ENCODE assay signal across 9 cellular contexts in the genomic region with DNA sequence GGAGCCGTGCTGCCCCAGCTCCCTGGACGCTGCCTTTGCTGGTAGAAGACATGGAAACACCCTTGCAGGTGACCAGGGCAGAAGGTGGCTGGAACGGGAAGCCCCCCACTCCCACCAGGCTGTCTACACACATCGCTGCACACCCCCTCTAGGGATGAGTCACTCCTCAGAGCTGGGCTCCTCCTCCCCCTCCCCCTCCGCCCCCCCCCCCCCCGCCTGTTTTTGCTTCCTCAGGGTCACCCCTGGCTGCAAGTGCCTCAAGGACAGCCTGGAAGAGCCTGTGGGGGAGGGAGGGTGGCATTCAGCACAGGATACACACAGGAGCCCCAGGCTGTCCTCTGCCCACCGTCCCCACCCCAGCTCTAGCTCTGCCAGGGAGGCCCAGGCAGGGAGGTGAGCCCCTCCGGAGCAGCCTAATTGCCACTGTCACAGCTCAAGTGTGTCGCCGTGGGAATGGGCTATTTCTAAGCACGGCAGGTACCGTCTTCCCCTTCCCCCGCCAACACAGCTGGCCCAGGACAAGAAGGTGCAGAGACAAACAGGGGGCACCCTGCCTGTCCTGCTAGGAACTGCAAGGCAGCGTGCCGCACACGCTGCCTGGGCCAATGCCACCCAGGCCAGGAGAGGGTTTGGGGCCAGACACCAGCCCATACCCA. TPM values are rescaled to one million over a fixed set of nuclear protein-coding genes. Genes with fewer than 3 reads are reported as not detected.
DNase-seq lines count a peak whose midpoint lies in the region; ATAC-seq, FAIRE-seq and TF ChIP-seq lines count a peak whose summit lies in the region.
"Had no signal": no experiment of that assay in that cellular context is flagged by ENCODE, and none has a peak within 500 bp of the region (broad histone marks: within the 10 kb centered on the region; RNA-seq: fewer than 3 reads in every experiment).

No MANE protein-coding gene starts in this region.

- peak; percentile 31 to 69 (median 63) for ATAC-seq in pancreas

- no peak overlapping the region for H3K14ac ChIP-seq in H1 (ENCODE audit: insufficient read length)

- H2BK12ac ChIP-seq in H1 (ENCODE audit: low read depth, low read length): 0 out of 2 replicates have a peak overlapping the region, but pooled peaks have one; percentile 50

- H3K56ac ChIP-seq in H1 (replicated peaks; ENCODE audit: insufficient read length, low read depth, low read length): no peak overlapping the region

- H3K4ac ChIP-seq in H1 (replicated peaks; ENCODE audit: insufficient read length, low read depth, low read length): no peak overlapping the region

- WGBS in H1 (ENCODE audit: extremely low coverage in 1 of 2, insufficient coverage in 1 of 2, insufficient read length in 1 of 2, insufficient replicate concordance in 2 of 2, low coverage in 1 of 2, low lambda C conversion rate in 2 of 2, missing lambda C conversion rate in 1 of 2), 2 experiments: 49% methylated on average over 13 of the region's 16 CpGs; no CpG with 5 or more reads in 1 of the 2 experiments
- 17 to 23% methylated on average over 13 to 14 of the region's 16 CpGs for WGBS in pancreas, 2 donors

- intact Hi-C loops in pancreas (cut with DNase I): no loop called here

- no peak overlapping the region; a peak in 2 of 7 replicates for H3K9ac ChIP-seq in H1 (replicated peaks in 1 of 4; ENCODE audit: extremely low read depth in 1 of 4, low read depth in 3 of 4, low read length in 3 of 4)

- no peaks in the 10 kb centered on the region for H3K9me3 ChIP-seq in H1 (ENCODE audit: insufficient read depth in 2 of 2, low read depth in 1 of 2, low read length in 1 of 2)
- H3K9me3 ChIP-seq in pancreas: no peaks in the 10 kb centered on the region

- CTCF ChIA-PET in H1 (lab: Charles Lee; ENCODE audit: partially characterized antibody): interaction anchor here (0.8 to 3.1 kb wide), 13 partner anchors 10 to 58 kb away, joined by 3 to 18 read pairs (median 6); no protein-coding TSS in a partner anchor

- H2AK5ac ChIP-seq in H1 (ENCODE audit: low read depth, low read length): peak overlapping the region; percentile 39; the same call in 1 of the 2 replicates

- peak; percentile 8 to 49; a peak in 2 of 4 replicates for TF ChIP-seq RAD21 in H1 (IDR thresholded peaks at IDR 0.05 in 1 of 2, conservative IDR thresholded peaks at IDR 0.05 in 1 of 2; ENCODE audit: low read depth in 2 of 2, low read length in 2 of 2)

- H2BK5ac ChIP-seq in H1 (ENCODE audit: low read depth, low read length): peak overlapping the region; percentile 24; the same call in 1 of the 2 replicates

- H4K20me1 ChIP-seq in H1 (replicated peaks in 1 of 2; ENCODE audit: control insufficient read depth in 1 of 2, insufficient read depth in 2 of 2, low read length in 2 of 2): peaks cover 2 to 6% of the 10 kb centered on the region in 2 experiments

- peaks cover 16% of the 10 kb centered on the region; the same call in 1 of the 2 replicates for H3K23me2 ChIP-seq in H1 (ENCODE audit: low read depth, low read length)

- peaks cover 0 to 24% (median 18%) of the 10 kb centered on the region in 4 experiments; a peak in 6 of 7 replicates for H3K4me1 ChIP-seq in H1 (replicated peaks in 1 of 4; ENCODE audit: control insufficient read depth in 3 of 4, insufficient read depth in 4 of 4, low read length in 3 of 4)
- H3K4me1 ChIP-seq in pancreas: peaks cover 0 to 6% (median 4%) of the 10 kb centered on the region in 3 donors

- H4K91ac ChIP-seq in H1 (replicated peaks; ENCODE audit: insufficient read length, low read length): peak overlapping the region; percentile 65

- no peak overlapping the region for H3K23ac ChIP-seq in H1 (ENCODE audit: insufficient read length)

- H3K4me3 ChIP-seq in H1 (ENCODE audit: extremely low read depth in 1 of 4, insufficient read depth in 2 of 4, low read depth in 3 of 4, low read length in 4 of 4) (no peak overlapping the region), pancreas (no peak overlapping the region)
- H3K4me3 ChIP-seq: SK-N-MC had no signal

- FAIRE-seq in H1 (lab: Jason Lieb, UNC): no peak
- FAIRE-seq in pancreas (lab: Jason Lieb, UNC): no peak

- H2BK20ac ChIP-seq in H1 (ENCODE audit: low read length): no peak overlapping the region

- TF ChIP-seq EP300 in H1 (IDR thresholded peaks at IDR 0.05; ENCODE audit: borderline replicate concordance in 1 of 2, low read depth in 2 of 2, low read length in 2 of 2): no peak

- H3K36me3 ChIP-seq in H1 (ENCODE audit: control insufficient read depth in 2 of 4, insufficient read depth in 4 of 4, low read length in 3 of 4) (no peaks in the 10 kb centered on the region), pancreas (no peaks in the 10 kb centered on the region)

- no peaks in the 10 kb centered on the region for H3K79me2 ChIP-seq in H1 (ENCODE audit: control insufficient read depth in 1 of 2, insufficient read depth in 2 of 2, low read length in 2 of 2)

- peak overlapping the region; percentile 30 to 57 for H3K4me2 ChIP-seq in H1 (ENCODE audit: insufficient read depth in 1 of 2, low read depth in 2 of 2, low read length in 2 of 2)

- H4K5ac ChIP-seq in H1 (ENCODE audit: insufficient read length, low read depth, low read length): no peak overlapping the region

- H3K27ac ChIP-seq in H1 (ENCODE audit: low read depth, low read length): no peak overlapping the region
- no peak overlapping the region for H3K27ac ChIP-seq in pancreas
- H3K27ac ChIP-seq: SK-N-MC had no signal

- TF ChIP-seq POLR2A in H1 (IDR thresholded peaks at IDR 0.05; ENCODE audit: control extremely low read depth in 1 of 2, low read depth in 2 of 2, low read length in 2 of 2): no peak

- H2BK15ac ChIP-seq in H1 (ENCODE audit: low read length): no peak overlapping the region

- H2BK120ac ChIP-seq in H1 (replicated peaks; ENCODE audit: low read depth, low read length): no peak overlapping the region

- H3K79me1 ChIP-seq in H1 (ENCODE audit: low read depth, low read length): no peaks in the 10 kb centered on the region

- POLR2A ChIA-PET in H1 (lab: Charles Lee; ENCODE audit: partially characterized antibody): interaction anchor here (1.0 to 2.7 kb wide), 7 partner anchors 18 to 39 kb away, joined by 3 to 10 read pairs (median 8); a partner anchor contains a TSS

- no peak overlapping the region for H2AFZ ChIP-seq in H1 (ENCODE audit: low read length)

- DNase-seq in NCI-H82 (lab: John Stamatoyannopoulos, UW) (peak; percentile 62), NCI-H82 treated with DMSO at 0.1 percent for 48 hours (lab: John Stamatoyannopoulos, UW; ENCODE audit: unreplicated experiment) (no peak), MV-4-11 (lab: John Stamatoyannopoulos, UW) (peak; percentile 21), H1 (ENCODE audit: low read depth in 1 of 2, low spot score in 2 of 2) (peak; percentile 25 to 66), pancreas (peak in 1 of 6 donors; percentile 59), DMS79 treated with DMSO at 0.1 percent for 48 hours (lab: John Stamatoyannopoulos, UW) (no peak), SIG-M5 (lab: John Stamatoyannopoulos, UW) (no peak), AG08395 (ENCODE audit: low spot score) (no peak)

- TF ChIP-seq CTCF in H1 (IDR thresholded peaks at IDR 0.05; ENCODE audit: control extremely low read depth in 1 of 3, insufficient read depth in 1 of 3, low read depth in 1 of 3, low read length in 3 of 3) (peak in 2 of 3 experiments; percentile 46 to 66; a peak in 3 of 4 replicates), pancreas (IDR thresholded peaks at IDR 0.05) (peak in 1 of 4 donors; percentile 23)

- H3K27me3 ChIP-seq in H1 (replicated peaks in 1 of 4; ENCODE audit: control insufficient read depth in 3 of 4, extremely low read depth in 1 of 4, insufficient read depth in 3 of 4, low read length in 3 of 4): peaks cover 13 to 41% (median 34%) of the 10 kb centered on the region in 4 experiments
- H3K27me3 ChIP-seq in pancreas: no peaks in the 10 kb centered on the region

- no peak overlapping the region; the same call in 1 of the 2 replicates for H4K8ac ChIP-seq in H1 (ENCODE audit: extremely low read depth, insufficient read depth, low read length)

- peak overlapping the region; percentile 48 for H3K18ac ChIP-seq in H1 (ENCODE audit: extremely low read depth, low read length)

RNA-seq across cellular contexts. Expression of a gene that starts 2.5 kb away (rescaled TPM):
- 18.3 and 19.0 TPM in 2 replicates for total RNA-seq in H1 (2021; fragmentation: NEBNext Ultra II Directional; extraction: Animal tissue kit (Norgen Biotek cat#: 25700))
- polyA plus RNA-seq in H1 (2011; rRNA removed): 21.8 and 40.0 TPM in 2 replicates
- 16.1 TPM for polyA plus RNA-seq in H1 (2011; cell fraction: cytosol; rRNA removed)
- 19.1 TPM for polyA plus RNA-seq in H1 (2011; cell fraction: nucleus; rRNA removed)
- polyA plus RNA-seq in H1 (2012, experiment 1 of 2): 11.7 to 23.3 TPM (median 18.5 TPM) in 4 replicates
- polyA plus RNA-seq in H1 (2012, experiment 2 of 2): 17.8 TPM
- polyA plus RNA-seq in H1 (2013, experiment 1 of 2): 22.1 TPM
- polyA plus RNA-seq in H1 (2013, experiment 2 of 2): 24.7 TPM
- 3.0 and 3.8 TPM in 2 replicates for polyA minus RNA-seq in H1 (2011; rRNA and poly(A)+ RNA removed)
- 14.8 TPM for polyA minus RNA-seq in H1 (2011; cell fraction: cytosol; rRNA and poly(A)+ RNA removed)
- polyA minus RNA-seq in H1 (2011; cell fraction: nucleus; rRNA and poly(A)+ RNA removed): 8.7 TPM
- total RNA-seq in pancreas: 1 to 10 TPM in 2 of 6 donors, under 1 TPM in 4; 0.28 to 2.4 (median 0.71) TPM
- polyA plus RNA-seq in pancreas: 1 to 10 TPM; 1.6 to 2.3 TPM

RNA-seq across cellular contexts. Expression of a gene that starts 17.9 kb away (rescaled TPM):
- total RNA-seq in H1 (2021; fragmentation: NEBNext Ultra II Directional; extraction: Animal tissue kit (Norgen Biotek cat#: 25700)): 56.5 and 60.0 TPM in 2 replicates
- polyA plus RNA-seq in H1 (2011; rRNA removed) (32.5 and 71.1 TPM in 2 replicates), pancreas (100 to 1,000 TPM; 140 to 253 TPM)
- polyA plus RNA-seq in H1 (2011; cell fraction: cytosol; rRNA removed): 53.6 TPM
- 216 TPM for polyA plus RNA-seq in H1 (2011; cell fraction: nucleus; rRNA removed)
- 18.3 to 47.9 TPM (median 45.2 TPM) in 4 replicates for polyA plus RNA-seq in H1 (2012, experiment 1 of 2)
- 20.1 TPM for polyA plus RNA-seq in H1 (2012, experiment 2 of 2)
- polyA plus RNA-seq in H1 (2013, experiment 1 of 2): 51.2 TPM
- polyA plus RNA-seq in H1 (2013, experiment 2 of 2): 57.9 TPM
- 7.6 and 11.2 TPM in 2 replicates for polyA minus RNA-seq in H1 (2011; rRNA and poly(A)+ RNA removed)
- polyA minus RNA-seq in H1 (2011; cell fraction: cytosol; rRNA and poly(A)+ RNA removed): 31.8 TPM
- 52.7 TPM for polyA minus RNA-seq in H1 (2011; cell fraction: nucleus; rRNA and poly(A)+ RNA removed)
- total RNA-seq in pancreas: 10 to 100 TPM; 27.4 to 60.8 (median 32.4) TPM

RNA-seq across cellular contexts. Expression of a gene that starts 22.7 kb away (rescaled TPM):
- total RNA-seq in H1 (2021; fragmentation: NEBNext Ultra II Directional; extraction: Animal tissue kit (Norgen Biotek cat#: 25700)): 165 and 170 TPM in 2 replicates
- polyA plus RNA-seq in H1 (2011; rRNA removed) (110 and 116 TPM in 2 replicates), pancreas (10 to 100 TPM; 57.9 to 74.3 TPM)
- 122 TPM for polyA plus RNA-seq in H1 (2011; cell fraction: cytosol; rRNA removed)
- 110 TPM for polyA plus RNA-seq in H1 (2011; cell fraction: nucleus; rRNA removed)
- 156 to 180 TPM (median 158 TPM) in 4 replicates for polyA plus RNA-seq in H1 (2012, experiment 1 of 2)
- polyA plus RNA-seq in H1 (2012, experiment 2 of 2): 198 TPM
- 143 TPM for polyA plus RNA-seq in H1 (2013, experiment 1 of 2)
- polyA plus RNA-seq in H1 (2013, experiment 2 of 2): 148 TPM
- polyA minus RNA-seq in H1 (2011; rRNA and poly(A)+ RNA removed): 59.2 and 65.6 TPM in 2 replicates
- 91.6 TPM for polyA minus RNA-seq in H1 (2011; cell fraction: cytosol; rRNA and poly(A)+ RNA removed)
- 66.4 TPM for polyA minus RNA-seq in H1 (2011; cell fraction: nucleus; rRNA and poly(A)+ RNA removed)
- 10 to 100 TPM; 49.2 to 63.2 (median 54.4) TPM for total RNA-seq in pancreas

RNA-seq across cellular contexts. Expression of a gene that starts 34.6 kb away (rescaled TPM):
- 14.6 and 19.1 TPM in 2 replicates for total RNA-seq in H1 (2021; fragmentation: NEBNext Ultra II Directional; extraction: Animal tissue kit (Norgen Biotek cat#: 25700))
- 9.2 and 20.8 TPM in 2 replicates for polyA plus RNA-seq in H1 (2011; rRNA removed)
- polyA plus RNA-seq in H1 (2011; cell fraction: cytosol; rRNA removed): 11.5 TPM
- polyA plus RNA-seq in H1 (2011; cell fraction: nucleus; rRNA removed): 90.3 TPM
- polyA plus RNA-seq in H1 (2012, experiment 1 of 2): 6.7 to 13.3 TPM (median 10.3 TPM) in 4 replicates
- 4.8 TPM for polyA plus RNA-seq in H1 (2012, experiment 2 of 2)
- polyA plus RNA-seq in H1 (2013, experiment 1 of 2): 33.4 TPM
- 31.6 TPM for polyA plus RNA-seq in H1 (2013, experiment 2 of 2)
- polyA minus RNA-seq in H1 (2011; rRNA and poly(A)+ RNA removed): 0.76 TPM in 1 of 2 replicates, not detected in the other
- polyA minus RNA-seq in H1 (2011; cell fraction: cytosol; rRNA and poly(A)+ RNA removed): 5.1 TPM
- 14.7 TPM for polyA minus RNA-seq in H1 (2011; cell fraction: nucleus; rRNA and poly(A)+ RNA removed)
- 1 to 10 TPM in 3 of 6 donors, under 1 TPM in 3; 0.46 to 6.9 (median 1.6) TPM for total RNA-seq in pancreas
- 10 to 100 TPM in 1 of 2 donors, 1 to 10 TPM in 1; 1.1 to 12.3 TPM for polyA plus RNA-seq in pancreas

RNA-seq across cellular contexts. Expression of a gene that starts 57.0 kb away (rescaled TPM):
- 3.6 and 6.6 TPM in 2 replicates for total RNA-seq in H1 (2021; fragmentation: NEBNext Ultra II Directional; extraction: Animal tissue kit (Norgen Biotek cat#: 25700))
- polyA plus RNA-seq in H1 (2011; rRNA removed) (5.7 and 7.6 TPM in 2 replicates), pancreas (1 to 10 TPM; 2.5 to 3.6 TPM)
- polyA plus RNA-seq in H1 (2011; cell fraction: cytosol; rRNA removed): 4.6 TPM
- polyA plus RNA-seq in H1 (2011; cell fraction: nucleus; rRNA removed): 20.3 TPM
- 3.9 to 8.7 TPM (median 7.5 TPM) in 4 replicates for polyA plus RNA-seq in H1 (2012, experiment 1 of 2)
- 3.6 TPM for polyA plus RNA-seq in H1 (2012, experiment 2 of 2)
- polyA plus RNA-seq in H1 (2013, experiment 1 of 2): 3.3 TPM
- polyA plus RNA-seq in H1 (2013, experiment 2 of 2): 2.3 TPM
- polyA minus RNA-seq in H1 (2011; rRNA and poly(A)+ RNA removed): 0.57 and 1.1 TPM in 2 replicates
- not detected for polyA minus RNA-seq in H1 (2011; cell fraction: cytosol; rRNA and poly(A)+ RNA removed)
- 2.5 TPM for polyA minus RNA-seq in H1 (2011; cell fraction: nucleus; rRNA and poly(A)+ RNA removed)
- 1 to 10 TPM in 1 of 6 donors, under 1 TPM in 4, not detected in 1; 0.22 to 1.0 (median 0.49) TPM for total RNA-seq in pancreas

Comparison
In these comparisons a context has a peak if more than half of its experiments do, and no peak if none do; other contexts are left out.
1. DNase-seq: peak in NCI-H82 (single experiment), MV-4-11 (single experiment) and H1 (2 of 2); none in NCI-H82 treated with DMSO at 0.1 percent for 48 hours (single experiment), DMS79 treated with DMSO at 0.1 percent for 48 hours (single experiment), SIG-M5 (single experiment) and AG08395 (single experiment).